Comparison of ENCODE assay signal across 1 cellular context in genomic region chr1:180241716-180242544, GRCh38.
TF ChIP-seq lines count a peak whose summit lies in the region.

No MANE protein-coding gene starts in this region.

TF ChIP-seq in H1, 55 proteins besides CTCF, POLR2A, EP300 and RAD21:
- TF ChIP-seq SIX5 (IDR thresholded peaks at IDR 0.05; ENCODE audit: low read depth, low read length) (no peak), CHD1 (IDR thresholded peaks at IDR 0.05; ENCODE audit: low read depth, low read length) (no peak), SUZ12 (IDR thresholded peaks at IDR 0.05; ENCODE audit: low read length) (no peak), KDM5A (IDR thresholded peaks at IDR 0.05; ENCODE audit: low read length) (no peak), POU5F1 (IDR thresholded peaks at IDR 0.05; ENCODE audit: low read depth, low read length) (no peak), ASH2L (IDR thresholded peaks at IDR 0.05; ENCODE audit: low read length) (no peak)
